26 cellular contexts compared by ENCODE assay signal in genomic region chr10:65335311-65335710, GRCh38.
"Had no signal": no experiment of that assay in that cellular context is flagged by ENCODE, and none has a peak within 500 bp of the region (broad histone marks: within the 10 kb centered on the region; RNA-seq: fewer than 3 reads in every experiment).

No MANE protein-coding gene starts in this region.

- H3K4me1 ChIP-seq: esophagus squamous epithelium, left lung, lower lobe of right lung had no signal

- H3K9me3 ChIP-seq: esophagus squamous epithelium, gastrocnemius medialis, heart right ventricle, left lung, lower lobe of right lung, mucosa of descending colon had no signal

- H3K36me3 ChIP-seq: esophagus squamous epithelium, gastrocnemius medialis, heart right ventricle, left lung, lower lobe of right lung had no signal

- FAIRE-seq: endometrium, islet of Langerhans, keratinocyte had no signal

- H3K27ac ChIP-seq: epithelial cell of prostate, esophagus squamous epithelium, gastrocnemius medialis, heart right ventricle, left lung, lower lobe of right lung had no signal

- DNase-seq: cortex of kidney; effector CD8-positive, alpha-beta T cell; effector memory CD8-positive, alpha-beta T cell; endodermal cell; erythroblast; esophagus squamous epithelium; foreskin fibroblast; foreskin melanocyte; gastrocnemius medialis; glutamatergic neuron; head of caudate nucleus; heart right ventricle; hippocampal formation; left cardiac atrium; left lung; left ventricle myocardium superior; lower lobe of right lung; mesenchymal stem cell; mucosa of descending colon; naive B cell; naive thymus-derived CD8-positive, alpha-beta T cell had no signal

- H3K4me3 ChIP-seq: esophagus squamous epithelium, gastrocnemius medialis, heart right ventricle, left lung, lower lobe of right lung, mucosa of descending colon had no signal

- H3K27me3 ChIP-seq: esophagus squamous epithelium, gastrocnemius medialis, heart right ventricle, left lung had no signal

- ATAC-seq: effector memory CD8-positive, alpha-beta T cell; esophagus mucosa; gastrocnemius medialis; heart right ventricle; left cardiac atrium; left lung; left ventricle myocardium superior; lower lobe of right lung; mucosa of descending colon; naive thymus-derived CD8-positive, alpha-beta T cell had no signal
